ENCODE assay signal across 16 cellular contexts in the genomic region with DNA sequence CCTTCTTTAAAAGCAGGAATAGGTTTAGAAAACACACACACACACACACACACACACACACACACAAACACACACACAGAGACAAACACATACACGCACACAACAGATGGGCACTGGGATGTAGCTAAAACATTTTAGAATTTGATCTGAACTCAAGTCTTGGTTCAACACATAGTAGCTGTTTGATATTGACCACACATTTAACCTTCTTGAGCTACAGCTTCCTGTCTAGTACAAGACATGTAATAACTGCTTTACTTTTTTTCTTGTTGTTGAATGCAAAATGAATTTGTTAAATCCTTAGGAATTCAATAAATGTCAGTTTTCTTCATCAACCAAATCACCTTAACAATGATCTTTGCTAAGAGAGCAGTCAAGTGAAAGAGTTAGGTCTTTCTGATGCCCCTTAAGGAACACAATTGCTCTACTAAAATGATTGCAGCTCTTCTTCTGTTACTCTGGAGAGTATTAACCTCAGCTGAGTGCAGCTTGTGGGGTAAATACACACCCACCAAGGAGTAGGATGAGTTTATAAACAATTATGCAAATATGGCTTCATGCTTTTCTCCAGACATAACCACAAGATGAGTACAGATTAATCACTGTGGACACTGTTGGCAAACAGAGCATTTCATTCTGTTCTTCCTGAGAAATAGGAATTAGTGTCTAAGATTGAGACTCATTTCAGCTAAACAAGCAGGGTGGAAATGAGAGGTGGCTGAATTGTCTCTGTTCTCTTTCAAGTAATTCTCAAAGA.
DNase-seq lines count a peak whose midpoint lies in the region; ATAC-seq, FAIRE-seq and TF ChIP-seq lines count a peak whose summit lies in the region.
"Had no signal": no experiment of that assay in that cellular context is flagged by ENCODE, and none has a peak within 500 bp of the region (broad histone marks: within the 10 kb centered on the region; RNA-seq: fewer than 3 reads in every experiment).

No MANE protein-coding gene starts in this region.

- no peaks in the 10 kb centered on the region for H3F3A ChIP-seq in smooth muscle cell (ENCODE audit: low read depth)

- H3K9ac ChIP-seq in smooth muscle cell (ENCODE audit: low read depth), result peak overlapping the region; percentile 74

- H3K9me3 ChIP-seq in smooth muscle cell (replicated peaks; ENCODE audit: low read depth), result no peaks in the 10 kb centered on the region
- H3K9me3 ChIP-seq: HAP-1, MG63, SJCRH30, spleen had no signal

- no peak overlapping the region for H3K4me3 ChIP-seq in fibroblast of the aortic adventitia (ENCODE audit: low read depth, low read length)
- no peak overlapping the region for H3K4me3 ChIP-seq in smooth muscle cell
- H3K4me3 ChIP-seq: HAP-1, MG63, SJCRH30, spleen had no signal

- no peaks in the 10 kb centered on the region for H3K79me2 ChIP-seq in smooth muscle cell (ENCODE audit: low read depth)

- peak; percentile 1 for DNase-seq in T1000 (lab: John Stamatoyannopoulos, UW)
- peak; percentile 39 for DNase-seq in fibroblast of the aortic adventitia (ENCODE audit: low read depth)
- DNase-seq in smooth muscle cell (lab: John Stamatoyannopoulos, UW; ENCODE audit: unreplicated experiment), result no peak
- no peak for DNase-seq in GM10248 (ENCODE audit: extremely low spot score)
- DNase-seq in DMS114 treated with DMSO at 0.1 percent for 48 hours (lab: John Stamatoyannopoulos, UW; ENCODE audit: unreplicated experiment), result no peak
- DNase-seq in RCC 7860 (ENCODE audit: low spot score), result no peak
- DNase-seq: activated gamma-delta T cell; cerebellar nuclear complex; NK-92 treated with Interleukin-12 subunit alpha and Interleukin-12 subunit beta, amount 100 ng/mL, for 24 hours; spleen had no signal

- H3K27ac ChIP-seq in smooth muscle cell (ENCODE audit: low read depth), result peak overlapping the region; percentile 93
- H3K27ac ChIP-seq: SJCRH30, spleen, VCaP had no signal

- H3K36me3 ChIP-seq in smooth muscle cell (ENCODE audit: low read depth), result no peaks in the 10 kb centered on the region
- H3K36me3 ChIP-seq: HAP-1, MG63, SJCRH30, spleen had no signal

- POLR2A ChIA-PET in GM10248 (lab: Yijun Ruan, JAX), result no interaction called here

- 35% methylated on average over 1 of the region's 1 CpG for WGBS in smooth muscle cell (ENCODE audit: low lambda C conversion rate)

- ATAC-seq in GM18907 (IDR thresholded peaks at IDR 0.05; ENCODE audit: unreplicated experiment) (peak; percentile 48), GM21825 (IDR thresholded peaks at IDR 0.05; ENCODE audit: unreplicated experiment) (no peak)

- H3K4me2 ChIP-seq in smooth muscle cell, result peak overlapping the region; percentile 60

- CTCF ChIA-PET in GM10248 (lab: Yijun Ruan, JAX), result interaction anchor here (2.4 kb wide), 1 partner anchor 21 kb away, joined by 6 read pairs; no protein-coding TSS in a partner anchor

- H2AFZ ChIP-seq in smooth muscle cell (ENCODE audit: low read depth), result no peak overlapping the region

- H3K4me1 ChIP-seq in smooth muscle cell (ENCODE audit: low read depth), result peaks cover 6% of the 10 kb centered on the region
- H3K4me1 ChIP-seq: HAP-1, spleen had no signal

- H4K20me1 ChIP-seq in smooth muscle cell (ENCODE audit: low read depth), result no peaks in the 10 kb centered on the region

- no peak for TF ChIP-seq CTCF in fibroblast of the aortic adventitia (IDR thresholded peaks at IDR 0.05; ENCODE audit: insufficient read depth, low read length)
- TF ChIP-seq CTCF in smooth muscle cell (IDR thresholded peaks at IDR 0.05; ENCODE audit: borderline replicate concordance, insufficient read depth, poor library complexity, severe bottlenecking), result no peak
- no peak for TF ChIP-seq CTCF in GM10248 (IDR thresholded peaks at IDR 0.05; ENCODE audit: control extremely low read depth, extremely low read depth, low read depth, missing control alignments)

- no peaks in the 10 kb centered on the region for H3K27me3 ChIP-seq in smooth muscle cell (ENCODE audit: low read depth)
- H3K27me3 ChIP-seq: MG63, SJCRH30, spleen had no signal

- no peak for FAIRE-seq in RCC 7860 (lab: Jason Lieb, UNC)

Comparison
In these comparisons a context has a peak if more than half of its experiments do, and no peak if none do; other contexts are left out.
1. DNase-seq: peak in T1000 (single experiment) and fibroblast of the aortic adventitia (single experiment); none in smooth muscle cell (single experiment), GM10248 (single experiment), DMS114 treated with DMSO at 0.1 percent for 48 hours (single experiment) and RCC 7860 (single experiment).